ENCODE assay signal across 26 cellular contexts in the genomic region with DNA sequence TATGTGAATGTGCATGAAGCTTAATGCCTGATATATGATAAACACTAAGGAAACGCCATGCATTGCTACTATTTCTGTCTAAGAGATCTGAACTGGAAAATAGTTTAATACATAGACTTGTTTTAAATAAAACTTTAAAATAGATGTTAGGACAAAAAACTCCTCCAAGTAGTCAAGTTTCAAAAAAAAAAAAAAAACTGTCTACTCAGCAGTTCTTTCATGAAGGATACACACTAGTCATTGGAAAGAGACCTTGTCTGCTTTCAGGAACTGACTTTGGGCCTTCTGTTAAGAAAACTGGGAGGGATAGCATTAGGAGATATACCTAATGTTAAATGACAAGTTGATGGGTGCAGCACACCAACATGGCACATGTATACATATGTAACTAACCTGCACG.
"Had no signal": no experiment of that assay in that cellular context is flagged by ENCODE, and none has a peak within 500 bp of the region (broad histone marks: within the 10 kb centered on the region; RNA-seq: fewer than 3 reads in every experiment).

No MANE protein-coding gene starts in this region.

- H3K4me3 ChIP-seq: pancreas, prostate gland, right atrium auricular region, sigmoid colon, suprapubic skin, testis, tibial artery, transverse colon, upper lobe of right lung, vagina had no signal

- H3K27ac ChIP-seq: neutrophil, pancreas, prostate gland, right atrium auricular region, suprapubic skin, testis, tibial artery, transverse colon, upper lobe of right lung, vagina had no signal

- H3K9me3 ChIP-seq: neutrophil, pancreas, prostate gland, right atrium auricular region, sigmoid colon, suprapubic skin, testis, tibial artery, transverse colon, upper lobe of right lung, vagina had no signal

- DNase-seq: naive thymus-derived CD8-positive, alpha-beta T cell; nephron progenitor cell; nucleus accumbens; pancreas; retina; sigmoid colon; small intestine; stimulated activated CD4-positive, alpha-beta T cell treated with anti-CD3 and anti-CD28 coated beads, Interleukin-15, amount 100 ng/mL, for 24 hours; stimulated activated CD4-positive, alpha-beta T cell treated with anti-CD3 and anti-CD28 coated beads, Interleukin-2, amount 100 ng/mL, for 24 hours; stimulated activated CD4-positive, alpha-beta T cell treated with anti-CD3 and anti-CD28 coated beads, Interleukin-2, amount 100 ng/mL, for 48 hours; stimulated activated CD4-positive, alpha-beta T cell treated with anti-CD3 and anti-CD28 coated beads, Interleukin-4, amount 100 ng/mL, for 24 hours; stimulated activated naive B cell treated with anti-CD40 and anti-IgM and Interleukin-4, amounts not matched to agents 10 μg/mL and 1 μg/mL and 100 μg/mL, for 72 hours; stimulated activated naive CD4-positive, alpha-beta T cell treated with Interleukin-2 at 50 U/mL for 16 hours; substantia nigra; testis; tibial artery; transverse colon; upper lobe of right lung had no signal

- FAIRE-seq: pancreas, small intestine, urothelium cell line had no signal

- ATAC-seq: naive thymus-derived CD8-positive, alpha-beta T cell; natural killer cell treated with Interleukin-12 subunit alpha and Interleukin-12 subunit beta and Interleukin-15 and Interleukin-18, amount 100 ng/mL, for 72 hours; pancreas; stimulated activated effector memory CD8-positive, alpha-beta T cell treated with anti-CD3 and anti-CD28 coated beads, Interleukin-12 subunit alpha, Interleukin-12 subunit beta, amount 100 ng/mL, for 72 hours; stimulated activated naive B cell treated with anti-CD40 and anti-IgM and Interleukin-4, amounts not matched to agents 10 μg/mL and 1 μg/mL and 100 μg/mL, for 72 hours; upper lobe of right lung had no signal

- H3K4me1 ChIP-seq: pancreas, prostate gland, right atrium auricular region, suprapubic skin, testis, tibial artery, upper lobe of right lung, vagina had no signal

- H3K27me3 ChIP-seq: neutrophil, pancreas, right atrium auricular region, sigmoid colon, suprapubic skin, testis, tibial artery, transverse colon, upper lobe of right lung, vagina had no signal

- H3K36me3 ChIP-seq: neutrophil, pancreas, prostate gland, right atrium auricular region, sigmoid colon, suprapubic skin, tibial artery, transverse colon, upper lobe of right lung, vagina had no signal
